1 cellular context compared by ENCODE assay signal in the genomic region with DNA sequence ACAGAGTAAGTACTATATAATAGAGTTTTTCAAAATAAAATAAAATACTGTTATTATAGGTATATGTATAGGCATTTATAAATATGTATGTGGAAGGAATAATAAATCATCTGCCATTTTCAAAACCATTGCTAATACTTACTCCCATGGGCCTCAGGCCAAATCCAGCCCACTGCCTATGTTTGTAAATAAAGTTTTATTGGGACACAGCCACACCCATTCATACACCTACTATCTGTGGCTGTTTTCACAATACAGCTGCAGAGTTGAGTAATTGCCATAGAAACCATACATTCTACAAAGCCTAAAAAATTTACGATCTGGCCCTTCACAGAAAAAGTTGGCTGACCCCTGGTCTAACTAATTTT.
A peak's percentile ranks its signal among the peaks of the same experiment; 100 is the strongest.
TF ChIP-seq lines count a peak whose summit lies in the region.

No MANE protein-coding gene starts in this region.

TF ChIP-seq in K562, 482 proteins besides CTCF, POLR2A, EP300 and RAD21:
- TF ChIP-seq, protein P1, sequence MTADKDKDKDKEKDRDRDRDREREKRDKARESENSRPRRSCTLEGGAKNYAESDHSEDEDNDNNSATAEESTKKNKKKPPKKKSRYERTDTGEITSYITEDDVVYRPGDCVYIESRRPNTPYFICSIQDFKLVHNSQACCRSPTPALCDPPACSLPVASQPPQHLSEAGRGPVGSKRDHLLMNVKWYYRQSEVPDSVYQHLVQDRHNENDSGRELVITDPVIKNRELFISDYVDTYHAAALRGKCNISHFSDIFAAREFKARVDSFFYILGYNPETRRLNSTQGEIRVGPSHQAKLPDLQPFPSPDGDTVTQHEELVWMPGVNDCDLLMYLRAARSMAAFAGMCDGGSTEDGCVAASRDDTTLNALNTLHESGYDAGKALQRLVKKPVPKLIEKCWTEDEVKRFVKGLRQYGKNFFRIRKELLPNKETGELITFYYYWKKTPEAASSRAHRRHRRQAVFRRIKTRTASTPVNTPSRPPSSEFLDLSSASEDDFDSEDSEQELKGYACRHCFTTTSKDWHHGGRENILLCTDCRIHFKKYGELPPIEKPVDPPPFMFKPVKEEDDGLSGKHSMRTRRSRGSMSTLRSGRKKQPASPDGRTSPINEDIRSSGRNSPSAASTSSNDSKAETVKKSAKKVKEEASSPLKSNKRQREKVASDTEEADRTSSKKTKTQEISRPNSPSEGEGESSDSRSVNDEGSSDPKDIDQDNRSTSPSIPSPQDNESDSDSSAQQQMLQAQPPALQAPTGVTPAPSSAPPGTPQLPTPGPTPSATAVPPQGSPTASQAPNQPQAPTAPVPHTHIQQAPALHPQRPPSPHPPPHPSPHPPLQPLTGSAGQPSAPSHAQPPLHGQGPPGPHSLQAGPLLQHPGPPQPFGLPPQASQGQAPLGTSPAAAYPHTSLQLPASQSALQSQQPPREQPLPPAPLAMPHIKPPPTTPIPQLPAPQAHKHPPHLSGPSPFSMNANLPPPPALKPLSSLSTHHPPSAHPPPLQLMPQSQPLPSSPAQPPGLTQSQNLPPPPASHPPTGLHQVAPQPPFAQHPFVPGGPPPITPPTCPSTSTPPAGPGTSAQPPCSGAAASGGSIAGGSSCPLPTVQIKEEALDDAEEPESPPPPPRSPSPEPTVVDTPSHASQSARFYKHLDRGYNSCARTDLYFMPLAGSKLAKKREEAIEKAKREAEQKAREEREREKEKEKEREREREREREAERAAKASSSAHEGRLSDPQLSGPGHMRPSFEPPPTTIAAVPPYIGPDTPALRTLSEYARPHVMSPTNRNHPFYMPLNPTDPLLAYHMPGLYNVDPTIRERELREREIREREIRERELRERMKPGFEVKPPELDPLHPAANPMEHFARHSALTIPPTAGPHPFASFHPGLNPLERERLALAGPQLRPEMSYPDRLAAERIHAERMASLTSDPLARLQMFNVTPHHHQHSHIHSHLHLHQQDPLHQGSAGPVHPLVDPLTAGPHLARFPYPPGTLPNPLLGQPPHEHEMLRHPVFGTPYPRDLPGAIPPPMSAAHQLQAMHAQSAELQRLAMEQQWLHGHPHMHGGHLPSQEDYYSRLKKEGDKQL (CRISPR knock-in tag; IDR thresholded peaks at IDR 0.05; ENCODE audit: borderline replicate concordance), result no peak
- TF ChIP-seq MEF2A (IDR thresholded peaks at IDR 0.05; ENCODE audit: control insufficient read depth, low read depth, low read length), result no peak
- no peak for TF ChIP-seq WHSC1 (IDR thresholded peaks at IDR 0.05; ENCODE audit: low read length)
- no peak for TF ChIP-seq ZNF316 (IDR thresholded peaks at IDR 0.05)
- TF ChIP-seq ZBTB40 (IDR thresholded peaks at IDR 0.05), result peak; percentile 92
- TF ChIP-seq ZBTB40 (CRISPR knock-in tag; IDR thresholded peaks at IDR 0.05), result peak; percentile 77
- TF ChIP-seq NFIC (IDR thresholded peaks at IDR 0.05), result 0 out of 2 replicates have a peak, but pooled peaks have one; percentile 8
- no peak for TF ChIP-seq PCBP2 (IDR thresholded peaks at IDR 0.05; ENCODE audit: low read depth, low read length, poor library complexity, severe bottlenecking)
- 0 out of 2 replicates have a peak, but pooled peaks have one; percentile 24 for TF ChIP-seq CEBPB (tag; IDR thresholded peaks at IDR 0.05)
- TF ChIP-seq ZNF224 (CRISPR knock-in tag; IDR thresholded peaks at IDR 0.05), result no peak
TF ChIP-seq in K562: peak in this region for 3.
